ENCODE assay signal across 1 cellular context in genomic region chr16:67246945-67247697, GRCh38.
TF ChIP-seq lines count a peak whose summit lies in the region.

TSS of gene FHOD1 (minus strand) at chr16:67247481. CDS start at chr16:67247410, 71 bp downstream.

TF ChIP-seq in K562, 482 proteins besides CTCF, POLR2A, EP300 and RAD21 (continued from another document):
- no peak for TF ChIP-seq MGA (IDR thresholded peaks at IDR 0.05)
- no peak for TF ChIP-seq MED1 (CRISPR knock-in tag; IDR thresholded peaks at IDR 0.05; ENCODE audit: borderline replicate concordance)
- TF ChIP-seq POLR2AphosphoS5 (IDR thresholded peaks at IDR 0.05; ENCODE audit: control insufficient read depth, insufficient read depth, low read depth, low read length), result peak; percentile 84
- TF ChIP-seq HDAC8 (tag; IDR thresholded peaks at IDR 0.05), result no peak
- TF ChIP-seq ZC3H11A (IDR thresholded peaks at IDR 0.05; ENCODE audit: low read depth, low read length), result no peak
- no peak for TF ChIP-seq HES1 (IDR thresholded peaks at IDR 0.05; ENCODE audit: low read depth)
- TF ChIP-seq SRSF1 (IDR thresholded peaks at IDR 0.05; ENCODE audit: low read depth, low read length), result no peak
- TF ChIP-seq BCL6 (CRISPR knock-in tag; IDR thresholded peaks at IDR 0.05), result no peak
- TF ChIP-seq USF2 (CRISPR knock-in tag; IDR thresholded peaks at IDR 0.05), result 0 out of 2 replicates have a peak, but pooled peaks have one; percentile 1
- TF ChIP-seq GATA2 (CRISPR knock-in tag; IDR thresholded peaks at IDR 0.05), result no peak
- peak in 1 of 2 experiments; percentile 19; a peak in 1 of 4 replicates for TF ChIP-seq ETV6 (IDR thresholded peaks at IDR 0.05; ENCODE audit: borderline replicate concordance in 1 of 2, low read depth in 2 of 2, low read length in 1 of 2)
- no peak for TF ChIP-seq ETV6 (CRISPR knock-in tag; IDR thresholded peaks at IDR 0.05; ENCODE audit: borderline replicate concordance)
- no peak for TF ChIP-seq ZZZ3 (IDR thresholded peaks at IDR 0.05)
- TF ChIP-seq HCFC1 (IDR thresholded peaks at IDR 0.05; ENCODE audit: low read depth, low read length), result no peak
- no peak for TF ChIP-seq THRB (CRISPR knock-in tag; conservative IDR thresholded peaks at IDR 0.05)
- TF ChIP-seq CHAMP1 (IDR thresholded peaks at IDR 0.05), result no peak
- TF ChIP-seq L3MBTL2 (IDR thresholded peaks at IDR 0.05), result no peak
- no peak for TF ChIP-seq JUNB (CRISPR knock-in tag; conservative IDR thresholded peaks at IDR 0.05)
- no peak for TF ChIP-seq PBX2 (CRISPR knock-in tag; IDR thresholded peaks at IDR 0.05; ENCODE audit: low read depth)
- TF ChIP-seq PBX2 (tag; conservative IDR thresholded peaks at IDR 0.05; ENCODE audit: low read depth), result no peak
- no peak for TF ChIP-seq MCM7 (IDR thresholded peaks at IDR 0.05)
- peak; percentile 20 for TF ChIP-seq PHF20 (IDR thresholded peaks at IDR 0.05; ENCODE audit: partially characterized antibody)
- peak; percentile 18 for TF ChIP-seq NFYB (IDR thresholded peaks at IDR 0.05; ENCODE audit: extremely low read depth, insufficient read length)
- no peak for TF ChIP-seq ZNF280B (CRISPR knock-in tag; IDR thresholded peaks at IDR 0.05)
- 0 out of 2 replicates have a peak, but pooled peaks have one; percentile 15 for TF ChIP-seq PTBP1 (IDR thresholded peaks at IDR 0.05; ENCODE audit: low read depth, low read length)
- no peak for TF ChIP-seq ZNF134 (CRISPR knock-in tag; conservative IDR thresholded peaks at IDR 0.05)
- TF ChIP-seq PHB (CRISPR knock-in tag; IDR thresholded peaks at IDR 0.05), result 0 out of 2 replicates have a peak, but pooled peaks have one; percentile 69
- TF ChIP-seq ZNF41 (CRISPR knock-in tag; conservative IDR thresholded peaks at IDR 0.05), result no peak
- TF ChIP-seq MIER1 (IDR thresholded peaks at IDR 0.05; ENCODE audit: low read depth), result no peak
- no peak for TF ChIP-seq SMARCA5 (IDR thresholded peaks at IDR 0.05)
